In genomic region chr4:109469915-109470314, GRCh38 we compare ENCODE assay signal across 28 cellular contexts.
"Had no signal": no experiment of that assay in that cellular context is flagged by ENCODE, and none has a peak within 500 bp of the region (broad histone marks: within the 10 kb centered on the region; RNA-seq: fewer than 3 reads in every experiment).

No MANE protein-coding gene starts in this region.

- H3K4me2 ChIP-seq: hepatocyte had no signal

- H3K4me3 Mint-ChIP-seq: mesothelial cell of epicardium; naive thymus-derived CD4-positive, alpha-beta T cell; neural crest cell had no signal

- H3K9ac ChIP-seq: parathyroid adenoma had no signal

- ATAC-seq: foreskin keratinocyte; gastroesophageal sphincter; left lobe of liver; mucosa of descending colon; naive thymus-derived CD4-positive, alpha-beta T cell; right lobe of liver had no signal

- H3K9me3 ChIP-seq: esophagus muscularis mucosa, gastroesophageal sphincter, heart left ventricle, mucosa of descending colon, right lobe of liver, stomach, thyroid gland, vagina had no signal

- H3K27me3 ChIP-seq: esophagus muscularis mucosa, foreskin keratinocyte, gastroesophageal sphincter, heart left ventricle, hepatocyte, right lobe of liver, stomach, thyroid gland, vagina had no signal

- H3K27me3 Mint-ChIP-seq: naive thymus-derived CD4-positive, alpha-beta T cell; progenitor cell of endocrine pancreas had no signal

- H3K4me3 ChIP-seq: coronary artery, esophagus muscularis mucosa, gastroesophageal sphincter, heart left ventricle, hepatocyte, lung, mucosa of descending colon, right lobe of liver, stomach, thyroid gland, vagina had no signal

- H3K27ac ChIP-seq: coronary artery, esophagus muscularis mucosa, foreskin keratinocyte, gastroesophageal sphincter, heart left ventricle, hepatocyte, parathyroid adenoma, right lobe of liver, stomach, thyroid gland, vagina had no signal

- H3K9me3 Mint-ChIP-seq: mesothelial cell of epicardium; naive thymus-derived CD4-positive, alpha-beta T cell had no signal

- DNase-seq: dermis blood vessel endothelial cell; effector memory CD4-positive, alpha-beta T cell; foreskin keratinocyte; heart left ventricle; kidney; mesenchymal stem cell; mucosa of descending colon; naive thymus-derived CD4-positive, alpha-beta T cell; right lobe of liver; small intestine; stimulated activated CD4-positive, alpha-beta T cell treated with anti-CD3 and anti-CD28 coated beads, Interleukin-15, amount 100 ng/mL, for 24 hours; stimulated activated CD4-positive, alpha-beta T cell treated with anti-CD3 and anti-CD28 coated beads, Interleukin-2, amount 100 ng/mL, for 48 hours; stimulated activated CD8-positive, alpha-beta memory T cell treated with anti-CD3 and anti-CD28 coated beads, Interleukin-4, amount 100 ng/mL, for 48 hours; stimulated activated naive CD4-positive, alpha-beta T cell; stomach; thyroid gland; trophoblast cell had no signal

- H3K4me1 ChIP-seq: parathyroid adenoma had no signal

- H3K36me3 ChIP-seq: gastroesophageal sphincter, thyroid gland had no signal

- H2AFZ ChIP-seq: hepatocyte, parathyroid adenoma had no signal

- H3K27ac Mint-ChIP-seq: mesothelial cell of epicardium, progenitor cell of endocrine pancreas had no signal
